In genomic region chr17:61410555-61411089, GRCh38 we compare ENCODE assay signal across 8 cellular contexts. TPM values are rescaled to one million over a fixed set of nuclear protein-coding genes. Genes with fewer than 3 reads are reported as not detected.
A peak's percentile ranks its signal among the peaks of the same experiment; 100 is the strongest.
DNase-seq lines count a peak whose midpoint lies in the region; ATAC-seq, FAIRE-seq and TF ChIP-seq lines count a peak whose summit lies in the region.

No MANE protein-coding gene starts in this region.

- TF ChIP-seq EP300 in HepG2 (IDR thresholded peaks at IDR 0.05; ENCODE audit: low read depth in 2 of 2, low read length in 2 of 2) (no peak), HepG2 (CRISPR knock-in tag; IDR thresholded peaks at IDR 0.05; ENCODE audit: borderline replicate concordance) (no peak)

- POLR2A ChIA-PET in HepG2 (lab: Yijun Ruan, JAX): interaction anchor here (3.7 kb wide), 1 partner anchor 11 kb away, joined by 19 read pairs; the partner anchor contains the start of gene TBX2

- FAIRE-seq in HepG2 (lab: Jason Lieb, UNC): no peak

- no peak overlapping the region for H3K4me3 ChIP-seq in HepG2 (replicated peaks in 1 of 3; ENCODE audit: insufficient read depth in 1 of 3, low read depth in 2 of 3, low read length in 3 of 3)

- CTCF ChIA-PET in HepG2 (lab: Yijun Ruan, JAX; ENCODE audit: low intra/inter-chr PET ratio, low total read pairs): interaction anchor here (1.1 to 2.9 kb wide), 2 partner anchors 172 to 427 kb away, joined by 3 to 30 read pairs; no protein-coding TSS in a partner anchor

- H3K27ac ChIP-seq in cingulate gyrus (ENCODE audit: low read depth, low read length) (peak overlapping the region; percentile 29), HepG2 (ENCODE audit: extremely low read length, insufficient read depth, low read length) (no peak overlapping the region)

- in situ Hi-C loops in ACHN (cut with HindIII; ENCODE audit: low pct_ligation_motif_present, low pct_unique_long_range_greater_than_20kb, low sequenced_read_pairs) (no loop called here), HepG2 (cut with HindIII; ENCODE audit: extremely low pct_ligation_motif_present, low pct_unique_long_range_greater_than_20kb) (loop anchor here (5.0 to 10.0 kb wide), 2 partner anchors 172 to 424 kb away; no protein-coding TSS in a partner anchor)

- no peak overlapping the region for H3K4me2 ChIP-seq in HepG2 (ENCODE audit: low read depth, low read length)

- peaks cover 59% of the 10 kb centered on the region for H3K4me1 ChIP-seq in HepG2 (ENCODE audit: insufficient read depth, low read length)

- peaks cover 0 to 3% of the 10 kb centered on the region in 2 experiments; a peak in 1 of 5 replicates for H3K36me3 ChIP-seq in HepG2 (replicated peaks in 1 of 2; ENCODE audit: control insufficient read depth in 1 of 2, insufficient read depth in 2 of 2, low read length in 2 of 2)

- H3K27me3 ChIP-seq in HepG2 (ENCODE audit: control insufficient read depth in 1 of 2, insufficient read depth in 2 of 2, low read length in 2 of 2): no peaks in the 10 kb centered on the region

- H3K79me2 ChIP-seq in HepG2 (ENCODE audit: insufficient read depth, low read length): no peaks in the 10 kb centered on the region

- no peak overlapping the region for H2AFZ ChIP-seq in HepG2 (ENCODE audit: low read length)

- WGBS in HepG2 (ENCODE audit: low lambda C conversion rate): 93% methylated on average over 48 of the region's 48 CpGs

- no peaks in the 10 kb centered on the region for H3K9me3 ChIP-seq in HepG2 (ENCODE audit: low read length)

- no peak overlapping the region for H3K9ac ChIP-seq in HepG2 (ENCODE audit: insufficient read depth, low read depth, low read length)

- peak; percentile 34 for ATAC-seq in HG03354 (IDR thresholded peaks at IDR 0.05; ENCODE audit: poor library complexity, severe bottlenecking, unreplicated experiment)
- no peak for ATAC-seq in HepG2

- no peak for TF ChIP-seq POLR2A in HepG2 (IDR thresholded peaks at IDR 0.05; ENCODE audit: insufficient read depth in 1 of 2, low read depth in 2 of 2, low read length in 2 of 2)

- no TSS peak for BruUV-seq in HepG2 (replicated peaks; lab: Mats Ljungman, UMichigan)

- intact Hi-C loops in HepG2 (cut with micrococcal nuclease; ENCODE audit: unreplicated experiment): loop anchor here (5.0 kb wide), 1 partner anchor 427 kb away; no protein-coding TSS in a partner anchor

- no peak for TF ChIP-seq RAD21 in HepG2 (CRISPR knock-in tag; IDR thresholded peaks at IDR 0.05)

- H4K20me1 ChIP-seq in HepG2 (ENCODE audit: insufficient read depth, low read length): no peaks in the 10 kb centered on the region

- peak; percentile 33; the same call in 1 of the 2 replicates for TF ChIP-seq CTCF in HepG2 (CRISPR knock-in tag; IDR thresholded peaks at IDR 0.05)

- DNase-seq in ACHN (peak; percentile 93), HepG2 (ENCODE audit: low spot score) (no peak), SKM-1 treated with dmso at 0.1 percent for 144 hours (lab: John Stamatoyannopoulos, UW; ENCODE audit: unreplicated experiment) (no peak), SIG-M5 (lab: John Stamatoyannopoulos, UW) (no peak)
- peak; percentile 56 for DNase-seq in activated CD4-positive, alpha-beta T cell treated with anti-CD3 and anti-CD28 coated beads for 1 hour
- DNase-seq in stimulated activated CD4-positive, alpha-beta T cell treated with anti-CD3 and anti-CD28 coated beads, Interleukin-4, amount 100 ng/mL, for 4 hours: peak; percentile 61 to 75

TF ChIP-seq in HepG2, 621 proteins besides CTCF, POLR2A, EP300 and RAD21 (continues in another document):
- no peak for TF ChIP-seq GATA4 (IDR thresholded peaks at IDR 0.05; ENCODE audit: borderline replicate concordance, low read depth)
- no peak for TF ChIP-seq SRY (CRISPR knock-in tag; IDR thresholded peaks at IDR 0.05)
- TF ChIP-seq ZBTB33 (CRISPR knock-in tag; IDR thresholded peaks at IDR 0.05): peak; percentile 99
- no peak for TF ChIP-seq POGZ (CRISPR knock-in tag; IDR thresholded peaks at IDR 0.05)
- peak; percentile 28; the same call in 1 of the 2 replicates for TF ChIP-seq HDAC1 (CRISPR knock-in tag; IDR thresholded peaks at IDR 0.05)
- TF ChIP-seq ZFP91 (CRISPR knock-in tag; IDR thresholded peaks at IDR 0.05; ENCODE audit: borderline replicate concordance): 0 out of 2 replicates have a peak, but pooled peaks have one; percentile 4

RNA-seq across cellular contexts. Expression of gene TBX2, which starts 11.0 kb away (rescaled TPM):
- 10.2 and 15.3 TPM in 2 replicates for total RNA-seq in HepG2 (2016; rRNA removed; fragmentation: Illumina TruSeq; extraction: Trizol)
- 3.7 TPM in 2 replicates for total RNA-seq in HepG2 (2016; cell fraction: cytosol; rRNA removed; fragmentation: Illumina TruSeq; extraction: Trizol; ENCODE audit: low read depth)
- 8.3 and 14.7 TPM in 2 replicates for total RNA-seq in HepG2 (2016; cell fraction: insoluble cytoplasmic fraction; rRNA removed; fragmentation: Illumina TruSeq; extraction: Trizol)
- 9.6 and 10.4 TPM in 2 replicates for total RNA-seq in HepG2 (2016; cell fraction: membrane; rRNA removed; fragmentation: Illumina TruSeq; extraction: Trizol)
- total RNA-seq in HepG2 (2016; cell fraction: nucleus; rRNA removed; fragmentation: Illumina TruSeq; extraction: Trizol): 10.9 and 12.4 TPM in 2 replicates
- 2.8 and 3.0 TPM in 2 replicates for polyA plus RNA-seq in HepG2 (2011; rRNA removed)
- 1.9 and 3.7 TPM in 2 replicates for polyA plus RNA-seq in HepG2 (2011; cell fraction: cytosol; rRNA removed)
- 9.5 and 10.4 TPM in 2 replicates for polyA plus RNA-seq in HepG2 (2011; cell fraction: nucleus; rRNA removed)
- 1.0 and 1.6 TPM in 2 replicates for polyA plus RNA-seq in HepG2 (2012)
- 2.8 and 3.6 TPM in 2 replicates for polyA plus RNA-seq in HepG2 (2016; cell fraction: cytosol; fragmentation: Illumina TruSeq; extraction: Trizol; ENCODE audit: low read depth)
- polyA plus RNA-seq in HepG2 (2016; cell fraction: insoluble cytoplasmic fraction; fragmentation: Illumina TruSeq; extraction: Trizol; ENCODE audit: low read depth): 13.1 and 15.6 TPM in 2 replicates
- 8.1 and 8.9 TPM in 2 replicates for polyA plus RNA-seq in HepG2 (2016; cell fraction: membrane; fragmentation: Illumina TruSeq; extraction: Trizol; ENCODE audit: low read depth)
- 26.2 and 30.9 TPM in 2 replicates for polyA plus RNA-seq in HepG2 (2016; cell fraction: nucleus; fragmentation: Illumina TruSeq; extraction: Trizol; ENCODE audit: insufficient read depth, low read depth)
- 3.0 and 6.9 TPM in 2 replicates for polyA minus RNA-seq in HepG2 (2011; rRNA and poly(A)+ RNA removed; ENCODE audit: low replicate concordance)
- 1.5 and 2.4 TPM in 2 replicates for polyA minus RNA-seq in HepG2 (2011; cell fraction: cytosol; rRNA and poly(A)+ RNA removed)
- 4.9 and 5.3 TPM in 2 replicates for polyA minus RNA-seq in HepG2 (2011; cell fraction: nucleus; rRNA and poly(A)+ RNA removed)

RNA-seq across cellular contexts. Expression of gene TBX4, which starts 41.6 kb away (rescaled TPM):
- total RNA-seq in HepG2 (2016; rRNA removed; fragmentation: Illumina TruSeq; extraction: Trizol): 0.86 and 1.1 TPM in 2 replicates
- 0.10 and 0.35 TPM in 2 replicates for total RNA-seq in HepG2 (2016; cell fraction: cytosol; rRNA removed; fragmentation: Illumina TruSeq; extraction: Trizol; ENCODE audit: low read depth)
- 0.92 and 1.3 TPM in 2 replicates for total RNA-seq in HepG2 (2016; cell fraction: insoluble cytoplasmic fraction; rRNA removed; fragmentation: Illumina TruSeq; extraction: Trizol)
- 1.1 and 1.5 TPM in 2 replicates for total RNA-seq in HepG2 (2016; cell fraction: membrane; rRNA removed; fragmentation: Illumina TruSeq; extraction: Trizol)
- 1.1 and 1.3 TPM in 2 replicates for total RNA-seq in HepG2 (2016; cell fraction: nucleus; rRNA removed; fragmentation: Illumina TruSeq; extraction: Trizol)
- 0.11 and 0.17 TPM in 2 replicates for polyA plus RNA-seq in HepG2 (2011; rRNA removed)
- polyA plus RNA-seq in HepG2 (2011; cell fraction: cytosol; rRNA removed): 0.05 and 0.09 TPM in 2 replicates
- 0.29 and 0.48 TPM in 2 replicates for polyA plus RNA-seq in HepG2 (2011; cell fraction: nucleus; rRNA removed)
- polyA plus RNA-seq in HepG2 (2012): 0.15 and 0.40 TPM in 2 replicates
- polyA plus RNA-seq in HepG2 (2016; cell fraction: cytosol; fragmentation: Illumina TruSeq; extraction: Trizol; ENCODE audit: low read depth): 0.14 and 0.16 TPM in 2 replicates
- polyA plus RNA-seq in HepG2 (2016; cell fraction: insoluble cytoplasmic fraction; fragmentation: Illumina TruSeq; extraction: Trizol; ENCODE audit: low read depth): 1.2 and 1.7 TPM in 2 replicates
- polyA plus RNA-seq in HepG2 (2016; cell fraction: membrane; fragmentation: Illumina TruSeq; extraction: Trizol; ENCODE audit: low read depth): 0.49 and 0.62 TPM in 2 replicates
- 1.8 and 2.4 TPM in 2 replicates for polyA plus RNA-seq in HepG2 (2016; cell fraction: nucleus; fragmentation: Illumina TruSeq; extraction: Trizol; ENCODE audit: insufficient read depth, low read depth)
- not detected in 2 replicates for polyA minus RNA-seq in HepG2 (2011; rRNA and poly(A)+ RNA removed; ENCODE audit: low replicate concordance)
- not detected in 2 replicates for polyA minus RNA-seq in HepG2 (2011; cell fraction: cytosol; rRNA and poly(A)+ RNA removed)
- not detected in 2 replicates for polyA minus RNA-seq in HepG2 (2011; cell fraction: nucleus; rRNA and poly(A)+ RNA removed)

Comparison
In these comparisons a context has a peak if more than half of its experiments do, and no peak if none do; other contexts are left out.
1. DNase-seq: peak in ACHN (single experiment), activated CD4-positive, alpha-beta T cell treated with anti-CD3 and anti-CD28 coated beads for 1 hour (single experiment) and stimulated activated CD4-positive, alpha-beta T cell treated with anti-CD3 and anti-CD28 coated beads, Interleukin-4, amount 100 ng/mL, for 4 hours (2 of 2); none in HepG2 (single experiment), SKM-1 treated with dmso at 0.1 percent for 144 hours (single experiment) and SIG-M5 (single experiment).